In the genomic region with DNA sequence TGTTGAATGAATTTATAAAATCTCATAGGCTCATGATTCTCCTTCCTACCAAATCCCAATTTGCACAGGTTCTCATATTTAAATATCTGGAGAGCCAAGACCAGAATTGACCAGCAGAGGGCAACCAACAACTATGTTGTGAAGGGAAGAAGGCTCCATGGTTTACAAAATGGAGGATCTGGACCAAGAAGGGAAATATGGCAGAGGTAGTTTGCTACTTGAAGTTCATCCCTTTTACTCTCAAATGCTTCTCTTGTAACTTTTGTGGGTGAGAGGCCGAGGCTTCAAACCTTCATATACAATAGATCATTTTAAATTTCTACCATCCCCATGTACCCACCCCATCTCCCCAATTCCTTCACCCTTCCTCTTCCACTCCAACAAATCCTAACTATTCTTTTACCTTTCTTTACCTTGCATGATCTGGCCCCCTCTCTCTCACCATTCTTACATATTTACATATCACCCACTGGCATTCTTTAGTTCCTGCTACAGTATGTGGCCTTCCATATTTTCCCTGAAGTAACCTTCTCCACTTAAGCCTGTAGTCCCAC, we compare ENCODE assay signal across 8 cellular contexts. TPM values are rescaled to one million over a fixed set of nuclear protein-coding genes. Genes with fewer than 3 reads are reported as not detected.
DNase-seq lines count a peak whose midpoint lies in the region; ATAC-seq and TF ChIP-seq lines count a peak whose summit lies in the region.

No MANE protein-coding gene starts in this region.

- intact Hi-C loops in psoas muscle (cut with DNase I): loop anchor here (1.0 to 5.0 kb wide), 3 partner anchors 31 to 274 kb away; partner anchors contain the start of genes ANKRD52 (in 1 of the 2), NABP2 (in 1 of the 2) and SPRYD4 (in 1 of the 2)

- peaks cover 7% of the 10 kb centered on the region for H3K36me3 Mint-ChIP-seq in activated naive CD4-positive, alpha-beta T cell treated with anti-CD3 and anti-CD28 coated beads, Interleukin-2, amount 10 ng/mL, durations not matched to agents 7 days and 5 days

- no peaks in the 10 kb centered on the region for H3K27me3 ChIP-seq in psoas muscle (ENCODE audit: insufficient read depth in 3 of 3, low read length in 2 of 3)

- CTCF ChIA-PET in activated naive CD4-positive, alpha-beta T cell treated with anti-CD3 and anti-CD28 coated beads, Interleukin-2, amount 10 ng/mL, durations not matched to agents 7 days and 5 days (lab: Charles Lee): interaction anchor here (0.9 to 6.5 kb wide), 8 partner anchors 15 to 309 kb away, joined by 3 to 33 read pairs (median 6); partner anchors contain the start of genes ANKRD52 and COQ10A

- peak; percentile 71 for TF ChIP-seq CTCF in GM12864 (IDR thresholded peaks at IDR 0.05; ENCODE audit: low read depth, low read length, missing control alignments)
- TF ChIP-seq CTCF in psoas muscle (IDR thresholded peaks at IDR 0.05): peak; percentile 77

- peaks cover 5% of the 10 kb centered on the region for H3K4me1 ChIP-seq in psoas muscle

- no peaks in the 10 kb centered on the region for H3K9me3 Mint-ChIP-seq in activated naive CD4-positive, alpha-beta T cell treated with anti-CD3 and anti-CD28 coated beads, Interleukin-2, amount 10 ng/mL, durations not matched to agents 7 days and 5 days

- H3K4me3 Mint-ChIP-seq in activated naive CD4-positive, alpha-beta T cell treated with anti-CD3 and anti-CD28 coated beads, Interleukin-2, amount 10 ng/mL, durations not matched to agents 7 days and 5 days: no peak overlapping the region

- no peak overlapping the region for H3K27ac Mint-ChIP-seq in activated naive CD4-positive, alpha-beta T cell treated with anti-CD3 and anti-CD28 coated beads, Interleukin-2, amount 10 ng/mL, durations not matched to agents 7 days and 5 days

- H3K4me3 ChIP-seq in GM12864 (ENCODE audit: low read depth, low read length) (no peak overlapping the region), psoas muscle (no peak overlapping the region)

- WGBS in psoas muscle, 3 donors: 40 to 65% (median 58%) methylated on average over 1 of the region's 1 CpG

- ATAC-seq in psoas muscle: peak in 2 of 4 donors; percentile 38 to 42
- no peak for ATAC-seq in HG03039 (IDR thresholded peaks at IDR 0.05; ENCODE audit: unreplicated experiment)
- no peak for ATAC-seq in GM18519 (IDR thresholded peaks at IDR 0.05; ENCODE audit: low FRiP score, unreplicated experiment)

- H3K27ac ChIP-seq in psoas muscle: no peak overlapping the region

- peaks cover 0 to under 1% of the 10 kb centered on the region in 2 donors for H3K36me3 ChIP-seq in psoas muscle (ENCODE audit: insufficient read depth in 1 of 2, low read depth in 1 of 2)

- DNase-seq in GM12864 (ENCODE audit: low read depth): peak; percentile 79
- DNase-seq in NCI-H1092 (lab: John Stamatoyannopoulos, UW): peak; percentile 83
- peak; percentile 88 for DNase-seq in SK-N-DZ (ENCODE audit: low spot score)
- DNase-seq in activated naive CD4-positive, alpha-beta T cell treated with anti-CD3 and anti-CD28 coated beads, Interleukin-2, amount 10 ng/mL, durations not matched to agents 7 days and 5 days: peak; percentile 87
- peak; percentile 74 for DNase-seq in germinal center (ENCODE audit: low spot score)
- DNase-seq in psoas muscle: peak in 1 of 2 donors; percentile 25

- peaks cover 32% of the 10 kb centered on the region for H3K4me1 Mint-ChIP-seq in activated naive CD4-positive, alpha-beta T cell treated with anti-CD3 and anti-CD28 coated beads, Interleukin-2, amount 10 ng/mL, durations not matched to agents 7 days and 5 days

- no peaks in the 10 kb centered on the region for H3K9me3 ChIP-seq in psoas muscle

- H3K27me3 Mint-ChIP-seq in activated naive CD4-positive, alpha-beta T cell treated with anti-CD3 and anti-CD28 coated beads, Interleukin-2, amount 10 ng/mL, durations not matched to agents 7 days and 5 days: peaks cover 7% of the 10 kb centered on the region

RNA-seq across cellular contexts. Expression of gene SMARCC2, which starts 3.8 kb away (rescaled TPM):
- 37.5 and 42.6 TPM in 2 replicates for polyA plus RNA-seq in SK-N-DZ (2014; cell fraction: cytosol; rRNA removed)
- polyA plus RNA-seq in SK-N-DZ (2014; cell fraction: nucleus; rRNA removed): 113 and 170 TPM in 2 replicates
- total RNA-seq in psoas muscle: 10 to 100 TPM; 49.8 to 78.7 (median 69.7) TPM
- 10 to 100 TPM; 16.5 to 46.1 (median 26.5) TPM for polyA plus RNA-seq in psoas muscle

RNA-seq across cellular contexts. Expression of gene RNF41, which starts 28.6 kb away (rescaled TPM):
- polyA plus RNA-seq in SK-N-DZ (2014; cell fraction: cytosol; rRNA removed): 45.4 and 48.1 TPM in 2 replicates
- 25.7 and 25.9 TPM in 2 replicates for polyA plus RNA-seq in SK-N-DZ (2014; cell fraction: nucleus; rRNA removed)
- 10 to 100 TPM; 22.4 to 41.7 (median 34.8) TPM for total RNA-seq in psoas muscle
- 10 to 100 TPM; 21.9 to 54.9 (median 22.9) TPM for polyA plus RNA-seq in psoas muscle

RNA-seq across cellular contexts. Expression of gene NABP2, which starts 31.0 kb away (rescaled TPM):
- 143 and 150 TPM in 2 replicates for polyA plus RNA-seq in SK-N-DZ (2014; cell fraction: cytosol; rRNA removed)
- polyA plus RNA-seq in SK-N-DZ (2014; cell fraction: nucleus; rRNA removed): 36.9 and 39.5 TPM in 2 replicates
- total RNA-seq in psoas muscle: 10 to 100 TPM; 27.2 to 32.1 (median 29.8) TPM
- 10 to 100 TPM; 27.1 to 65.7 (median 31.0) TPM for polyA plus RNA-seq in psoas muscle

RNA-seq across cellular contexts. Expression of gene MYL6, which starts 34.9 kb away (rescaled TPM):
- 987 and 1,003 TPM in 2 replicates for polyA plus RNA-seq in SK-N-DZ (2014; cell fraction: cytosol; rRNA removed)
- polyA plus RNA-seq in SK-N-DZ (2014; cell fraction: nucleus; rRNA removed): 395 and 729 TPM in 2 replicates
- total RNA-seq in psoas muscle: 100 to 1,000 TPM; 216 to 395 (median 291) TPM
- 100 to 1,000 TPM; 384 to 711 (median 489) TPM for polyA plus RNA-seq in psoas muscle

RNA-seq across cellular contexts. Expression of gene SLC39A5, which starts 36.7 kb away (rescaled TPM):
- polyA plus RNA-seq in SK-N-DZ (2014; cell fraction: cytosol; rRNA removed): 0.45 and 1.0 TPM in 2 replicates
- 3.8 and 11.3 TPM in 2 replicates for polyA plus RNA-seq in SK-N-DZ (2014; cell fraction: nucleus; rRNA removed)
- total RNA-seq in psoas muscle: not detected
- polyA plus RNA-seq in psoas muscle: under 1 TPM in 2 of 3 donors, not detected in 1; 0.16 to 0.23 TPM
